ENCODE assay signal across 30 cellular contexts in the genomic region with DNA sequence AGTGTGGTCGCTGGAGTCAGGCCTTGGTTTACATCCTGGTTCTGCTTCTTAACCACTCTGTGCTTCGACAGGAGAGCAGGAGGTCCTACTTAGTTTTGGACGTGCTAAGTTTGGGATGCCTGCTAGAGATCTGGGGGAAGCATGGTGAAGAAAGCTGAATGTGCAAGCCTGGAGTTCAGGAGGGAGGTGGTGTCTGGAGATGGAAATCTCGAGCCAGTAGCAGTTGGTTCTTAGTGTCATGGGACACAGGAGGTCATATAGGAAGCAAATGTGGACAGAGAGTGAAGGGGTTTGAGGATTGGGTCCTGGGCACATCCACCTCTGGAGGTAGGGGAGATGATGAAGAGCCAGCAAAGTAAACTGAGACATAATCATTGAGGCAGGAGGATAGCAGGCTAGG.
DNase-seq lines count a peak whose midpoint lies in the region; ATAC-seq, FAIRE-seq and TF ChIP-seq lines count a peak whose summit lies in the region.
"Had no signal": no experiment of that assay in that cellular context is flagged by ENCODE, and none has a peak within 500 bp of the region (broad histone marks: within the 10 kb centered on the region; RNA-seq: fewer than 3 reads in every experiment).

No MANE protein-coding gene starts in this region.

- H3K36me3 Mint-ChIP-seq in endothelial cell (ENCODE audit: low read depth, unreplicated experiment), result peaks cover 4% of the 10 kb centered on the region
- no peaks in the 10 kb centered on the region for H3K36me3 Mint-ChIP-seq in activated CD8-positive, alpha-beta memory T cell treated with anti-CD3 and anti-CD28 coated beads, Interleukin-2, amount 10 ng/mL, durations not matched to agents 7 days and 5 days
- H3K36me3 Mint-ChIP-seq: CD8-positive, alpha-beta T cell had no signal

- H3K27ac ChIP-seq in caudate nucleus (ENCODE audit: low read depth, low read length), result peak overlapping the region; percentile 65
- no peak overlapping the region for H3K27ac ChIP-seq in vagina
- H3K27ac ChIP-seq: C4-2B, PC-9, SJSA1 had no signal

- H3K27ac Mint-ChIP-seq in endothelial cell (ENCODE audit: unreplicated experiment), result no peak overlapping the region
- no peak overlapping the region for H3K27ac Mint-ChIP-seq in activated CD8-positive, alpha-beta memory T cell treated with anti-CD3 and anti-CD28 coated beads, Interleukin-2, amount 10 ng/mL, durations not matched to agents 7 days and 5 days
- H3K27ac Mint-ChIP-seq: B cell; CD8-positive, alpha-beta T cell had no signal

- no peaks in the 10 kb centered on the region for H3K36me3 ChIP-seq in vagina
- H3K36me3 ChIP-seq: MG63, SJSA1 had no signal

- TF ChIP-seq POLR2A in vagina (IDR thresholded peaks at IDR 0.05), result no peak

- intact Hi-C loops in vagina (cut with DNase I), result no loop called here

- CTCF ChIA-PET in activated CD8-positive, alpha-beta memory T cell treated with anti-CD3 and anti-CD28 coated beads, Interleukin-2, amount 10 ng/mL, durations not matched to agents 7 days and 5 days (lab: Charles Lee), result no interaction called here

- H3K9me3 ChIP-seq in vagina, result peaks cover 8% of the 10 kb centered on the region
- H3K9me3 ChIP-seq: SJSA1 had no signal

- ATAC-seq in activated CD8-positive, alpha-beta memory T cell treated with anti-CD3 and anti-CD28 coated beads, Interleukin-2, amount 10 ng/mL, durations not matched to agents 7 days and 5 days, result no peak
- ATAC-seq: CD8-positive, alpha-beta T cell had no signal

- peaks cover 4% of the 10 kb centered on the region for H3K4me1 Mint-ChIP-seq in endothelial cell (ENCODE audit: unreplicated experiment)
- H3K4me1 Mint-ChIP-seq in activated CD8-positive, alpha-beta memory T cell treated with anti-CD3 and anti-CD28 coated beads, Interleukin-2, amount 10 ng/mL, durations not matched to agents 7 days and 5 days, result no peaks in the 10 kb centered on the region
- H3K4me1 Mint-ChIP-seq: B cell had no signal

- TF ChIP-seq CTCF in endothelial cell (IDR thresholded peaks at IDR 0.05; ENCODE audit: unreplicated experiment) (no peak), vagina (IDR thresholded peaks at IDR 0.05) (no peak)

- DNase-seq in HTR-8/SVneo (ENCODE audit: insufficient read length, low spot score) (no peak), caudate nucleus (lab: John Stamatoyannopoulos, UW) (no peak), endothelial cell (ENCODE audit: low spot score) (no peak), vagina (ENCODE audit: extremely low spot score in 2 of 2) (peak; percentile 32 to 67), pons (ENCODE audit: low spot score) (no peak)
- no peak for DNase-seq in central memory CD4-positive, alpha-beta T cell
- DNase-seq in activated CD8-positive, alpha-beta memory T cell treated with anti-CD3 and anti-CD28 coated beads, Interleukin-2, amount 10 ng/mL, durations not matched to agents 7 days and 5 days, result no peak
- DNase-seq: CD8-positive, alpha-beta T cell; DMS 273 treated with DMSO at 0.1 percent for 48 hours; DMS79; EL; GDM1; GOT3; HCEC 1CT; IMR-90; KG1; MG63; NCI-H1105 treated with DMSO at 0.1 percent for 48 hours; NCI-H146; NCI-H1930; NCI-H2107; NCI-H446; NCI-H524 treated with DMSO at 0.1 percent for 48 hours; NCI-H82; PC-9; Right ventricle myocardium superior had no signal

- H3K27me3 ChIP-seq in vagina, result no peaks in the 10 kb centered on the region
- H3K27me3 ChIP-seq: MG63, SJSA1 had no signal

- peaks cover 3% of the 10 kb centered on the region for H3K9me3 Mint-ChIP-seq in endothelial cell (ENCODE audit: unreplicated experiment)
- peaks cover 6% of the 10 kb centered on the region for H3K9me3 Mint-ChIP-seq in activated CD8-positive, alpha-beta memory T cell treated with anti-CD3 and anti-CD28 coated beads, Interleukin-2, amount 10 ng/mL, durations not matched to agents 7 days and 5 days (ENCODE audit: low read depth)

- peaks cover 2% of the 10 kb centered on the region for H3K27me3 Mint-ChIP-seq in endothelial cell (ENCODE audit: unreplicated experiment)
- peaks cover 7% of the 10 kb centered on the region for H3K27me3 Mint-ChIP-seq in activated CD8-positive, alpha-beta memory T cell treated with anti-CD3 and anti-CD28 coated beads, Interleukin-2, amount 10 ng/mL, durations not matched to agents 7 days and 5 days

- H3K4me1 ChIP-seq in vagina, result no peaks in the 10 kb centered on the region
- H3K4me1 ChIP-seq: SJSA1 had no signal

- H3K4me3 Mint-ChIP-seq in endothelial cell (ENCODE audit: unreplicated experiment), result peak overlapping the region; percentile 4
- H3K4me3 Mint-ChIP-seq in activated CD8-positive, alpha-beta memory T cell treated with anti-CD3 and anti-CD28 coated beads, Interleukin-2, amount 10 ng/mL, durations not matched to agents 7 days and 5 days, result no peak overlapping the region
- H3K4me3 Mint-ChIP-seq: B cell; CD8-positive, alpha-beta T cell had no signal

- peak; percentile 67 for FAIRE-seq in HTR-8/SVneo (lab: Jason Lieb, UNC)
- FAIRE-seq: GM12891 had no signal

- no peak overlapping the region for H3K4me3 ChIP-seq in vagina
- H3K4me3 ChIP-seq: MG63, PC-9, SJSA1 had no signal

Comparison
In these comparisons a context has a peak if more than half of its experiments do, and no peak if none do; other contexts are left out.
1. DNase-seq: peak in vagina (2 of 2); none in HTR-8/SVneo (single experiment), caudate nucleus (0 of 61), endothelial cell (single experiment), pons (single experiment), central memory CD4-positive, alpha-beta T cell (single experiment) and activated CD8-positive, alpha-beta memory T cell treated with anti-CD3 and anti-CD28 coated beads, Interleukin-2, amount 10 ng/mL, durations not matched to agents 7 days and 5 days (single experiment).